In the genomic region with DNA sequence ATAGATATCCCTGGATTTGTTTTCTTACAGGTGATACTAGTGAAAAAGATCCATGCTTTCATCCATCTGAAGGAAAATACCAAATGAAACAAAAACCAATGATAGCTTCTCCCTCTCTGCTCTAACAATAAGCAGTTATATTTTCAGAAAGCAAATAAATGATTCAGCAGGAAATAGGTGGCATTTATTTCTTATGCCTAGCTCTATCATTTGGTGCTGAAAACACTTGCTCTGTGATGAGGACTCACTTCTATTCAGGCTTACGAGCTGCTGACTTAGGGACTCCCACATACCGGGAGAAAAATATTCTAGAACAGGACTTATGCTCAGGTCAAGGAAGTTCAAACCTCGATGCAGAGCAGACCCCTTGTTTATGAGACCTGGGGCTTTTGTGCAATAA, we compare ENCODE assay signal across 1 cellular context.
TF ChIP-seq lines count a peak whose summit lies in the region.

No MANE protein-coding gene starts in this region.

TF ChIP-seq in SK-N-SH, 30 proteins besides CTCF, POLR2A, EP300 and RAD21 (continued from another document):
- TF ChIP-seq TAF1 (IDR thresholded peaks at IDR 0.05; ENCODE audit: borderline replicate concordance, low read depth, low read length) = no peak
- TF ChIP-seq TCF12 (IDR thresholded peaks at IDR 0.05) = no peak
- TF ChIP-seq SMC3 (IDR thresholded peaks at IDR 0.05; ENCODE audit: low read depth, low read length) = no peak
- no peak for TF ChIP-seq MEF2A (IDR thresholded peaks at IDR 0.05; ENCODE audit: borderline replicate concordance, low read depth)
- TF ChIP-seq, protein P1, sequence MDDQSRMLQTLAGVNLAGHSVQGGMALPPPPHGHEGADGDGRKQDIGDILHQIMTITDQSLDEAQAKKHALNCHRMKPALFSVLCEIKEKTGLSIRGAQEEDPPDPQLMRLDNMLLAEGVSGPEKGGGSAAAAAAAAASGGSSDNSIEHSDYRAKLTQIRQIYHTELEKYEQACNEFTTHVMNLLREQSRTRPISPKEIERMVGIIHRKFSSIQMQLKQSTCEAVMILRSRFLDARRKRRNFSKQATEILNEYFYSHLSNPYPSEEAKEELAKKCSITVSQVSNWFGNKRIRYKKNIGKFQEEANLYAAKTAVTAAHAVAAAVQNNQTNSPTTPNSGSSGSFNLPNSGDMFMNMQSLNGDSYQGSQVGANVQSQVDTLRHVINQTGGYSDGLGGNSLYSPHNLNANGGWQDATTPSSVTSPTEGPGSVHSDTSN (IDR thresholded peaks at IDR 0.05) = no peak
- TF ChIP-seq, protein P2, sequence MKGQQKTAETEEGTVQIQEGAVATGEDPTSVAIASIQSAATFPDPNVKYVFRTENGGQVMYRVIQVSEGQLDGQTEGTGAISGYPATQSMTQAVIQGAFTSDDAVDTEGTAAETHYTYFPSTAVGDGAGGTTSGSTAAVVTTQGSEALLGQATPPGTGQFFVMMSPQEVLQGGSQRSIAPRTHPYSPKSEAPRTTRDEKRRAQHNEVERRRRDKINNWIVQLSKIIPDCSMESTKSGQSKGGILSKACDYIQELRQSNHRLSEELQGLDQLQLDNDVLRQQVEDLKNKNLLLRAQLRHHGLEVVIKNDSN (IDR thresholded peaks at IDR 0.05; ENCODE audit: borderline replicate concordance, low read depth) = no peak
- TF ChIP-seq GABPA (IDR thresholded peaks at IDR 0.05; ENCODE audit: low read depth) = no peak
- TF ChIP-seq EZH2phosphoT487 (IDR thresholded peaks at IDR 0.05; ENCODE audit: borderline replicate concordance, low read depth) = no peak
- no peak for TF ChIP-seq GATA2 (CRISPR knock-in tag; IDR thresholded peaks at IDR 0.05)
TF ChIP-seq in SK-N-SH: peak in this region for 0.
